9 cellular contexts compared by ENCODE assay signal in the genomic region with DNA sequence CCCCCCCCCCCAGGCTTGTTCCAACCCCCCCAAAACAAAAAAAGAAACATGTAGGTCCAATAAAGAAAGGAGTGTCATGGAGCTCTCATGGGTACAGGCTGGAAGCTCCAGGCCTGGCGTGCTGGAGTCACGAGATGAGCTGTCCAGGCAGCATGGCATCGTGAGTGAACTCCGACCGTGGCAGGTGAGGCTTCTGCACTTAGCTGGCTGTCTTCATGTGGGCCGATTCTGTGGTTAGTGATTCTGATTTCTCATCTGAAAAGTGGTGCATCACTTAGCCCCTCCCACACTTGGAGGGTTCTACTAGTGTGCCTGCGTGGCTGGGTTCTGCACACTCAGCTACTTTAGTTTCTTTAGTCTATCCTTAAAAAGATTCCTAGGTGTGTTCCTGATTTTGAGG.
DNase-seq lines count a peak whose midpoint lies in the region; ATAC-seq and TF ChIP-seq lines count a peak whose summit lies in the region.
"Had no signal": no experiment of that assay in that cellular context is flagged by ENCODE, and none has a peak within 500 bp of the region (broad histone marks: within the 10 kb centered on the region; RNA-seq: fewer than 3 reads in every experiment).

No MANE protein-coding gene starts in this region.

- peaks cover 9% of the 10 kb centered on the region for H3K36me3 Mint-ChIP-seq in effector memory CD8-positive, alpha-beta T cell (ENCODE audit: insufficient read depth)

- H3K27ac ChIP-seq in BLaER1 (no peak overlapping the region), sigmoid colon (no peak overlapping the region)

- peak overlapping the region; percentile 57 to 69 for H3K4me3 Mint-ChIP-seq in effector memory CD8-positive, alpha-beta T cell

- H3K9me3 ChIP-seq in BLaER1 (peaks cover 25% of the 10 kb centered on the region), sigmoid colon (no peaks in the 10 kb centered on the region)

- H3K4me2 ChIP-seq in BLaER1 = peak overlapping the region; percentile 88

- H3K27ac Mint-ChIP-seq in effector memory CD8-positive, alpha-beta T cell = peak overlapping the region; percentile 41 to 72

- H3K36me3 ChIP-seq in BLaER1 (peaks cover 73% of the 10 kb centered on the region), sigmoid colon (no peaks in the 10 kb centered on the region)

- no peak for TF ChIP-seq EP300 in sigmoid colon (IDR thresholded peaks at IDR 0.05)

- peaks cover 47 to 67% of the 10 kb centered on the region in 2 donors for H3K4me1 Mint-ChIP-seq in effector memory CD8-positive, alpha-beta T cell (ENCODE audit: low read depth in 2 of 2)

- H3K27me3 ChIP-seq in BLaER1 = no peaks in the 10 kb centered on the region
- H3K27me3 ChIP-seq in sigmoid colon = no peaks in the 10 kb centered on the region

- TF ChIP-seq POLR2A in sigmoid colon (IDR thresholded peaks at IDR 0.05) = no peak

- intact Hi-C loops in sigmoid colon (cut with DNase I) = loop anchor here (10.0 kb wide), 2 partner anchors 77 to 1407 kb away; a partner anchor contains a TSS

- no peaks in the 10 kb centered on the region for H3K9me3 Mint-ChIP-seq in effector memory CD8-positive, alpha-beta T cell

- no peaks in the 10 kb centered on the region for H3K27me3 Mint-ChIP-seq in effector memory CD8-positive, alpha-beta T cell

- peaks cover 83% of the 10 kb centered on the region for H3K4me1 ChIP-seq in BLaER1
- peaks cover 0 to 15% (median 2%) of the 10 kb centered on the region in 4 donors for H3K4me1 ChIP-seq in sigmoid colon

- WGBS in sigmoid colon, 2 donors = 53 to 60% methylated on average over 7 of the region's 7 CpGs

- in situ Hi-C loops in ACHN (cut with HindIII; ENCODE audit: low pct_ligation_motif_present, low pct_unique_long_range_greater_than_20kb, low sequenced_read_pairs) = no loop called here

- H3K4me3 ChIP-seq in BLaER1 (no peak overlapping the region), sigmoid colon (no peak overlapping the region)

- ATAC-seq in GM21723 (IDR thresholded peaks at IDR 0.05; ENCODE audit: unreplicated experiment) = peak; percentile 59
- peak; percentile 81 for ATAC-seq in effector memory CD8-positive, alpha-beta T cell (replicated peaks)
- ATAC-seq in GM19467 (IDR thresholded peaks at IDR 0.05; ENCODE audit: unreplicated experiment) = no peak
- no peak for ATAC-seq in SK-N-SH treated with all-trans-retinoic acid at 6 μM for 48 hours
- ATAC-seq: Right ventricle myocardium inferior had no signal

- peaks cover 100% of the 10 kb centered on the region for H4K20me1 ChIP-seq in BLaER1

- no peak for TF ChIP-seq CTCF in sigmoid colon (IDR thresholded peaks at IDR 0.05)

- H3K9ac ChIP-seq in BLaER1 = no peak overlapping the region

- DNase-seq in activated CD4-positive, alpha-beta T cell treated with anti-CD3 and anti-CD28 coated beads for 1 hour = peak; percentile 35
- DNase-seq in effector memory CD8-positive, alpha-beta T cell = peak in 2 of 3 experiments; percentile 15 to 22
- DNase-seq in ACHN = no peak
- DNase-seq in sigmoid colon = no peak

TF ChIP-seq in SK-N-SH treated with all-trans-retinoic acid at 6 μM for 48 hours, 23 proteins besides CTCF, POLR2A, EP300 and RAD21:
- no peak for TF ChIP-seq ZNF565 (CRISPR knock-in tag; conservative IDR thresholded peaks at IDR 0.05; ENCODE audit: low read depth)
- TF ChIP-seq, protein P1, sequence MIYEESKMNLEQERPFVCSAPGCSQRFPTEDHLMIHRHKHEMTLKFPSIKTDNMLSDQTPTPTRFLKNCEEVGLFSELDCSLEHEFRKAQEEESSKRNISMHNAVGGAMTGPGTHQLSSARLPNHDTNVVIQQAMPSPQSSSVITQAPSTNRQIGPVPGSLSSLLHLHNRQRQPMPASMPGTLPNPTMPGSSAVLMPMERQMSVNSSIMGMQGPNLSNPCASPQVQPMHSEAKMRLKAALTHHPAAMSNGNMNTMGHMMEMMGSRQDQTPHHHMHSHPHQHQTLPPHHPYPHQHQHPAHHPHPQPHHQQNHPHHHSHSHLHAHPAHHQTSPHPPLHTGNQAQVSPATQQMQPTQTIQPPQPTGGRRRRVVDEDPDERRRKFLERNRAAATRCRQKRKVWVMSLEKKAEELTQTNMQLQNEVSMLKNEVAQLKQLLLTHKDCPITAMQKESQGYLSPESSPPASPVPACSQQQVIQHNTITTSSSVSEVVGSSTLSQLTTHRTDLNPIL (CRISPR knock-in tag; IDR thresholded peaks at IDR 0.05; ENCODE audit: low read depth) = no peak
- no peak for TF ChIP-seq PPARA (CRISPR knock-in tag; IDR thresholded peaks at IDR 0.05; ENCODE audit: borderline replicate concordance)
- TF ChIP-seq SNAI2 (CRISPR knock-in tag; IDR thresholded peaks at IDR 0.05) = no peak
- TF ChIP-seq, protein P2, sequence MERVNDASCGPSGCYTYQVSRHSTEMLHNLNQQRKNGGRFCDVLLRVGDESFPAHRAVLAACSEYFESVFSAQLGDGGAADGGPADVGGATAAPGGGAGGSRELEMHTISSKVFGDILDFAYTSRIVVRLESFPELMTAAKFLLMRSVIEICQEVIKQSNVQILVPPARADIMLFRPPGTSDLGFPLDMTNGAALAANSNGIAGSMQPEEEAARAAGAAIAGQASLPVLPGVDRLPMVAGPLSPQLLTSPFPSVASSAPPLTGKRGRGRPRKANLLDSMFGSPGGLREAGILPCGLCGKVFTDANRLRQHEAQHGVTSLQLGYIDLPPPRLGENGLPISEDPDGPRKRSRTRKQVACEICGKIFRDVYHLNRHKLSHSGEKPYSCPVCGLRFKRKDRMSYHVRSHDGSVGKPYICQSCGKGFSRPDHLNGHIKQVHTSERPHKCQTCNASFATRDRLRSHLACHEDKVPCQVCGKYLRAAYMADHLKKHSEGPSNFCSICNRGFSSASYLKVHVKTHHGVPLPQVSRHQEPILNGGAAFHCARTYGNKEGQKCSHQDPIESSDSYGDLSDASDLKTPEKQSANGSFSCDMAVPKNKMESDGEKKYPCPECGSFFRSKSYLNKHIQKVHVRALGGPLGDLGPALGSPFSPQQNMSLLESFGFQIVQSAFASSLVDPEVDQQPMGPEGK (CRISPR knock-in tag; IDR thresholded peaks at IDR 0.05; ENCODE audit: borderline replicate concordance) = no peak
- no peak for TF ChIP-seq CSDC2 (CRISPR knock-in tag; IDR thresholded peaks at IDR 0.05)
- TF ChIP-seq TCF4 (CRISPR knock-in tag; IDR thresholded peaks at IDR 0.05; ENCODE audit: borderline replicate concordance) = no peak
- no peak for TF ChIP-seq ZNF70 (CRISPR knock-in tag; IDR thresholded peaks at IDR 0.05)
- no peak for TF ChIP-seq ARNTL (CRISPR knock-in tag; IDR thresholded peaks at IDR 0.05; ENCODE audit: borderline replicate concordance, low read depth)
- TF ChIP-seq ZC3H10 (CRISPR knock-in tag; IDR thresholded peaks at IDR 0.05) = no peak
- no peak for TF ChIP-seq OSR1 (CRISPR knock-in tag; IDR thresholded peaks at IDR 0.05)
- TF ChIP-seq ISL1 (CRISPR knock-in tag; IDR thresholded peaks at IDR 0.05) = no peak

Comparison
In these comparisons a context has a peak if more than half of its experiments do, and no peak if none do; other contexts are left out.
1. ATAC-seq: peak in GM21723 (single experiment) and effector memory CD8-positive, alpha-beta T cell (single experiment); none in GM19467 (single experiment) and SK-N-SH treated with all-trans-retinoic acid at 6 μM for 48 hours (single experiment).
2. DNase-seq: peak in activated CD4-positive, alpha-beta T cell treated with anti-CD3 and anti-CD28 coated beads for 1 hour (single experiment) and effector memory CD8-positive, alpha-beta T cell (2 of 3); none in ACHN (single experiment) and sigmoid colon (single experiment).